Comparison of ENCODE assay signal across 1 cellular context in the genomic region with DNA sequence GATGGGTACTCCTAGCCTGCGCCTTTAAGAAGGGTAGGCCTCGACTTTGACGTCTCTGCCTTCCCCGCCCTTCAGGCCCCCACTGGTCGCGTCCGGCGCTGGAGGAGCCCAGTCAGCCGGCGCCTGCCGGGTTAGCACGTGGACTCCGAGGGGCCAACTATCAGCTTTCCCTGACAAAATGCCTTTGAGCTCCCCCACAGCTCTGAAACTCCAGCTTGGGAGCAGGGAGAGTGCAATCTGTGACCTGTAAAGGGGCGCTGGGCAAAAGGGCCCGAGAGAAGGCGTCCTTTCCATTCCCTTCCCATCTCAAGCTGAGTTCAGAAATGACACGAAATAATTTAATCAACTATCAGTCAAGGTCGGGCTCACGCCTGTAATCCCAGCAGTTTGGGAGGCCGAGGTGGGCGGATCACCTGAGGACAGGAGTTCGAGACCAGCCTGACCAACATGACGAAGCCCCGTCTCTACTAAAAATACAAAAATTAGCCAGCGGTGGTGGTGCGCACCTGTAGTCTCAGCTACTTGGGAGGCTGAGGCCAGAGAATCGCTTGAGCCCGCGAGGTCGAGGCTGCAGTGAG.
TF ChIP-seq lines count a peak whose summit lies in the region.

No MANE protein-coding gene starts in this region.

TF ChIP-seq in H1, 55 proteins besides CTCF, POLR2A, EP300 and RAD21:
- no peak for TF ChIP-seq RBBP5 (IDR thresholded peaks at IDR 0.05; ENCODE audit: borderline replicate concordance, low read depth, low read length)
- TF ChIP-seq GTF2F1 (IDR thresholded peaks at IDR 0.05; ENCODE audit: borderline replicate concordance, low read depth, low read length), result no peak
- TF ChIP-seq POLR2AphosphoS5 (IDR thresholded peaks at IDR 0.05; ENCODE audit: low read depth, low read length), result no peak
- no peak for TF ChIP-seq KDM1A (IDR thresholded peaks at IDR 0.05; ENCODE audit: borderline replicate concordance, low read length)
- TF ChIP-seq FOSL1 (IDR thresholded peaks at IDR 0.05; ENCODE audit: insufficient read depth, low read depth, low read length), result no peak
- TF ChIP-seq SP4 (IDR thresholded peaks at IDR 0.05; ENCODE audit: low read length), result 0 out of 2 replicates have a peak, but pooled peaks have one; percentile 39
- TF ChIP-seq, protein P1, sequence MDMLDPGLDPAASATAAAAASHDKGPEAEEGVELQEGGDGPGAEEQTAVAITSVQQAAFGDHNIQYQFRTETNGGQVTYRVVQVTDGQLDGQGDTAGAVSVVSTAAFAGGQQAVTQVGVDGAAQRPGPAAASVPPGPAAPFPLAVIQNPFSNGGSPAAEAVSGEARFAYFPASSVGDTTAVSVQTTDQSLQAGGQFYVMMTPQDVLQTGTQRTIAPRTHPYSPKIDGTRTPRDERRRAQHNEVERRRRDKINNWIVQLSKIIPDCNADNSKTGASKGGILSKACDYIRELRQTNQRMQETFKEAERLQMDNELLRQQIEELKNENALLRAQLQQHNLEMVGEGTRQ (IDR thresholded peaks at IDR 0.05; ENCODE audit: low read length), result peak; percentile 56
- TF ChIP-seq TAF7 (optimal IDR thresholded peaks at IDR 0.05; ENCODE audit: borderline replicate concordance, low read depth, low read length), result no peak
- TF ChIP-seq MAFK (IDR thresholded peaks at IDR 0.05; ENCODE audit: low read depth, low read length), result no peak
- no peak for TF ChIP-seq ZNF274 (IDR thresholded peaks at IDR 0.05; ENCODE audit: borderline replicate concordance, extremely low read depth, low read length)
- TF ChIP-seq CTBP2 (IDR thresholded peaks at IDR 0.05; ENCODE audit: borderline replicate concordance, insufficient read depth, insufficient read length, low read length), result no peak
- peak; percentile 76 for TF ChIP-seq EGR1 (IDR thresholded peaks at IDR 0.05; ENCODE audit: borderline replicate concordance, low read depth, low read length)
- peak; percentile 31; the same call in 1 of the 2 replicates for TF ChIP-seq BACH1 (IDR thresholded peaks at IDR 0.05; ENCODE audit: low read length)
- TF ChIP-seq BRCA1 (IDR thresholded peaks at IDR 0.05; ENCODE audit: low read depth, low read length), result no peak
- no peak for TF ChIP-seq EZH2 (IDR thresholded peaks at IDR 0.05; ENCODE audit: low read depth, low read length, severe bottlenecking)
- TF ChIP-seq SP2 (IDR thresholded peaks at IDR 0.05; ENCODE audit: low read length), result no peak
- no peak for TF ChIP-seq POU5F1 (IDR thresholded peaks at IDR 0.05; ENCODE audit: low read depth, low read length)
- TF ChIP-seq SIX5 (IDR thresholded peaks at IDR 0.05; ENCODE audit: low read depth, low read length), result no peak
- no peak for TF ChIP-seq SIRT6 (IDR thresholded peaks at IDR 0.05; ENCODE audit: low read length)
- TF ChIP-seq TCF12 (IDR thresholded peaks at IDR 0.05; ENCODE audit: low read depth, low read length), result peak; percentile 54; the same call in 1 of the 2 replicates
- TF ChIP-seq, protein P2, sequence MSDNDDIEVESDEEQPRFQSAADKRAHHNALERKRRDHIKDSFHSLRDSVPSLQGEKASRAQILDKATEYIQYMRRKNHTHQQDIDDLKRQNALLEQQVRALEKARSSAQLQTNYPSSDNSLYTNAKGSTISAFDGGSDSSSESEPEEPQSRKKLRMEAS (IDR thresholded peaks at IDR 0.05), result peak; percentile 98
- TF ChIP-seq GABPA (IDR thresholded peaks at IDR 0.05; ENCODE audit: borderline replicate concordance, insufficient read depth, low read length), result no peak
- TF ChIP-seq TAF1 (IDR thresholded peaks at IDR 0.05; ENCODE audit: low read depth, low read length), result peak; percentile 54; the same call in 1 of the 2 replicates
- no peak for TF ChIP-seq SAP30 (IDR thresholded peaks at IDR 0.05; ENCODE audit: insufficient read depth, insufficient replicate concordance, low read length)
- no peak for TF ChIP-seq BCL11A (IDR thresholded peaks at IDR 0.05; ENCODE audit: low read depth in 2 of 2, low read length in 2 of 2)
- TF ChIP-seq JUN (IDR thresholded peaks at IDR 0.05; ENCODE audit: low read depth, low read length), result no peak
- TF ChIP-seq KDM4A (IDR thresholded peaks at IDR 0.05; ENCODE audit: low read depth, low read length, severe bottlenecking), result no peak
- no peak for TF ChIP-seq CEBPB (IDR thresholded peaks at IDR 0.05; ENCODE audit: low read depth, low read length)
- TF ChIP-seq JUND (IDR thresholded peaks at IDR 0.05; ENCODE audit: low read length), result no peak
- TF ChIP-seq ASH2L (IDR thresholded peaks at IDR 0.05; ENCODE audit: low read length), result no peak
- TF ChIP-seq, protein P3, sequence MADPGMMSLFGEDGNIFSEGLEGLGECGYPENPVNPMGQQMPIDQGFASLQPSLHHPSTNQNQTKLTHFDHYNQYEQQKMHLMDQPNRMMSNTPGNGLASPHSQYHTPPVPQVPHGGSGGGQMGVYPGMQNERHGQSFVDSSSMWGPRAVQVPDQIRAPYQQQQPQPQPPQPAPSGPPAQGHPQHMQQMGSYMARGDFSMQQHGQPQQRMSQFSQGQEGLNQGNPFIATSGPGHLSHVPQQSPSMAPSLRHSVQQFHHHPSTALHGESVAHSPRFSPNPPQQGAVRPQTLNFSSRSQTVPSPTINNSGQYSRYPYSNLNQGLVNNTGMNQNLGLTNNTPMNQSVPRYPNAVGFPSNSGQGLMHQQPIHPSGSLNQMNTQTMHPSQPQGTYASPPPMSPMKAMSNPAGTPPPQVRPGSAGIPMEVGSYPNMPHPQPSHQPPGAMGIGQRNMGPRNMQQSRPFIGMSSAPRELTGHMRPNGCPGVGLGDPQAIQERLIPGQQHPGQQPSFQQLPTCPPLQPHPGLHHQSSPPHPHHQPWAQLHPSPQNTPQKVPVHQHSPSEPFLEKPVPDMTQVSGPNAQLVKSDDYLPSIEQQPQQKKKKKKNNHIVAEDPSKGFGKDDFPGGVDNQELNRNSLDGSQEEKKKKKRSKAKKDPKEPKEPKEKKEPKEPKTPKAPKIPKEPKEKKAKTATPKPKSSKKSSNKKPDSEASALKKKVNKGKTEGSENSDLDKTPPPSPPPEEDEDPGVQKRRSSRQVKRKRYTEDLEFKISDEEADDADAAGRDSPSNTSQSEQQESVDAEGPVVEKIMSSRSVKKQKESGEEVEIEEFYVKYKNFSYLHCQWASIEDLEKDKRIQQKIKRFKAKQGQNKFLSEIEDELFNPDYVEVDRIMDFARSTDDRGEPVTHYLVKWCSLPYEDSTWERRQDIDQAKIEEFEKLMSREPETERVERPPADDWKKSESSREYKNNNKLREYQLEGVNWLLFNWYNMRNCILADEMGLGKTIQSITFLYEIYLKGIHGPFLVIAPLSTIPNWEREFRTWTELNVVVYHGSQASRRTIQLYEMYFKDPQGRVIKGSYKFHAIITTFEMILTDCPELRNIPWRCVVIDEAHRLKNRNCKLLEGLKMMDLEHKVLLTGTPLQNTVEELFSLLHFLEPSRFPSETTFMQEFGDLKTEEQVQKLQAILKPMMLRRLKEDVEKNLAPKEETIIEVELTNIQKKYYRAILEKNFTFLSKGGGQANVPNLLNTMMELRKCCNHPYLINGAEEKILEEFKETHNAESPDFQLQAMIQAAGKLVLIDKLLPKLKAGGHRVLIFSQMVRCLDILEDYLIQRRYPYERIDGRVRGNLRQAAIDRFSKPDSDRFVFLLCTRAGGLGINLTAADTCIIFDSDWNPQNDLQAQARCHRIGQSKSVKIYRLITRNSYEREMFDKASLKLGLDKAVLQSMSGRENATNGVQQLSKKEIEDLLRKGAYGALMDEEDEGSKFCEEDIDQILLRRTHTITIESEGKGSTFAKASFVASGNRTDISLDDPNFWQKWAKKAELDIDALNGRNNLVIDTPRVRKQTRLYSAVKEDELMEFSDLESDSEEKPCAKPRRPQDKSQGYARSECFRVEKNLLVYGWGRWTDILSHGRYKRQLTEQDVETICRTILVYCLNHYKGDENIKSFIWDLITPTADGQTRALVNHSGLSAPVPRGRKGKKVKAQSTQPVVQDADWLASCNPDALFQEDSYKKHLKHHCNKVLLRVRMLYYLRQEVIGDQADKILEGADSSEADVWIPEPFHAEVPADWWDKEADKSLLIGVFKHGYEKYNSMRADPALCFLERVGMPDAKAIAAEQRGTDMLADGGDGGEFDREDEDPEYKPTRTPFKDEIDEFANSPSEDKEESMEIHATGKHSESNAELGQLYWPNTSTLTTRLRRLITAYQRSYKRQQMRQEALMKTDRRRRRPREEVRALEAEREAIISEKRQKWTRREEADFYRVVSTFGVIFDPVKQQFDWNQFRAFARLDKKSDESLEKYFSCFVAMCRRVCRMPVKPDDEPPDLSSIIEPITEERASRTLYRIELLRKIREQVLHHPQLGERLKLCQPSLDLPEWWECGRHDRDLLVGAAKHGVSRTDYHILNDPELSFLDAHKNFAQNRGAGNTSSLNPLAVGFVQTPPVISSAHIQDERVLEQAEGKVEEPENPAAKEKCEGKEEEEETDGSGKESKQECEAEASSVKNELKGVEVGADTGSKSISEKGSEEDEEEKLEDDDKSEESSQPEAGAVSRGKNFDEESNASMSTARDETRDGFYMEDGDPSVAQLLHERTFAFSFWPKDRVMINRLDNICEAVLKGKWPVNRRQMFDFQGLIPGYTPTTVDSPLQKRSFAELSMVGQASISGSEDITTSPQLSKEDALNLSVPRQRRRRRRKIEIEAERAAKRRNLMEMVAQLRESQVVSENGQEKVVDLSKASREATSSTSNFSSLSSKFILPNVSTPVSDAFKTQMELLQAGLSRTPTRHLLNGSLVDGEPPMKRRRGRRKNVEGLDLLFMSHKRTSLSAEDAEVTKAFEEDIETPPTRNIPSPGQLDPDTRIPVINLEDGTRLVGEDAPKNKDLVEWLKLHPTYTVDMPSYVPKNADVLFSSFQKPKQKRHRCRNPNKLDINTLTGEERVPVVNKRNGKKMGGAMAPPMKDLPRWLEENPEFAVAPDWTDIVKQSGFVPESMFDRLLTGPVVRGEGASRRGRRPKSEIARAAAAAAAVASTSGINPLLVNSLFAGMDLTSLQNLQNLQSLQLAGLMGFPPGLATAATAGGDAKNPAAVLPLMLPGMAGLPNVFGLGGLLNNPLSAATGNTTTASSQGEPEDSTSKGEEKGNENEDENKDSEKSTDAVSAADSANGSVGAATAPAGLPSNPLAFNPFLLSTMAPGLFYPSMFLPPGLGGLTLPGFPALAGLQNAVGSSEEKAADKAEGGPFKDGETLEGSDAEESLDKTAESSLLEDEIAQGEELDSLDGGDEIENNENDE (IDR thresholded peaks at IDR 0.05; ENCODE audit: insufficient replicate concordance, low read length), result no peak
- TF ChIP-seq NRF1 (IDR thresholded peaks at IDR 0.05; ENCODE audit: low read depth, low read length), result no peak
- peak; percentile 91 to 97 for TF ChIP-seq SIN3A (conservative IDR thresholded peaks at IDR 0.05 in 1 of 2, IDR thresholded peaks at IDR 0.05 in 1 of 2; ENCODE audit: low read depth in 1 of 2, low read length in 2 of 2)
- peak; percentile 24; the same call in 1 of the 2 replicates for TF ChIP-seq CHD2 (IDR thresholded peaks at IDR 0.05; ENCODE audit: low read length)
- TF ChIP-seq SRF (IDR thresholded peaks at IDR 0.05; ENCODE audit: low read depth, low read length), result no peak
- peak; percentile 91 for TF ChIP-seq SP1 (IDR thresholded peaks at IDR 0.05; ENCODE audit: low read depth, low read length)
- TF ChIP-seq NANOG (IDR thresholded peaks at IDR 0.05; ENCODE audit: insufficient read depth, low read depth, low read length, poor library complexity, severe bottlenecking), result no peak
- no peak for TF ChIP-seq HDAC2 (IDR thresholded peaks at IDR 0.05; ENCODE audit: borderline replicate concordance in 1 of 2, low read depth in 2 of 2, low read length in 2 of 2)
- peak; percentile 41; the same call in 1 of the 2 replicates for TF ChIP-seq CREB1 (IDR thresholded peaks at IDR 0.05)
- TF ChIP-seq, protein P4, sequence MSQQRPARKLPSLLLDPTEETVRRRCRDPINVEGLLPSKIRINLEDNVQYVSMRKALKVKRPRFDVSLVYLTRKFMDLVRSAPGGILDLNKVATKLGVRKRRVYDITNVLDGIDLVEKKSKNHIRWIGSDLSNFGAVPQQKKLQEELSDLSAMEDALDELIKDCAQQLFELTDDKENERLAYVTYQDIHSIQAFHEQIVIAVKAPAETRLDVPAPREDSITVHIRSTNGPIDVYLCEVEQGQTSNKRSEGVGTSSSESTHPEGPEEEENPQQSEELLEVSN (IDR thresholded peaks at IDR 0.05), result peak; percentile 89
- no peak for TF ChIP-seq CBX5 (IDR thresholded peaks at IDR 0.05; ENCODE audit: low read depth, low read length)
- no peak for TF ChIP-seq RFX5 (IDR thresholded peaks at IDR 0.05; ENCODE audit: borderline replicate concordance, low read depth, low read length)
- TF ChIP-seq PHF8 (conservative IDR thresholded peaks at IDR 0.05; ENCODE audit: low read depth, low read length), result no peak
- TF ChIP-seq TBP (IDR thresholded peaks at IDR 0.05; ENCODE audit: low read depth, low read length), result 0 out of 2 replicates have a peak, but pooled peaks have one; percentile 20
- TF ChIP-seq, protein P5, sequence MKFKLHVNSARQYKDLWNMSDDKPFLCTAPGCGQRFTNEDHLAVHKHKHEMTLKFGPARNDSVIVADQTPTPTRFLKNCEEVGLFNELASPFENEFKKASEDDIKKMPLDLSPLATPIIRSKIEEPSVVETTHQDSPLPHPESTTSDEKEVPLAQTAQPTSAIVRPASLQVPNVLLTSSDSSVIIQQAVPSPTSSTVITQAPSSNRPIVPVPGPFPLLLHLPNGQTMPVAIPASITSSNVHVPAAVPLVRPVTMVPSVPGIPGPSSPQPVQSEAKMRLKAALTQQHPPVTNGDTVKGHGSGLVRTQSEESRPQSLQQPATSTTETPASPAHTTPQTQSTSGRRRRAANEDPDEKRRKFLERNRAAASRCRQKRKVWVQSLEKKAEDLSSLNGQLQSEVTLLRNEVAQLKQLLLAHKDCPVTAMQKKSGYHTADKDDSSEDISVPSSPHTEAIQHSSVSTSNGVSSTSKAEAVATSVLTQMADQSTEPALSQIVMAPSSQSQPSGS (IDR thresholded peaks at IDR 0.05; ENCODE audit: low read length), result no peak
- no peak for TF ChIP-seq CBX8 (IDR thresholded peaks at IDR 0.05; ENCODE audit: borderline replicate concordance, low read depth, low read length)
- no peak for TF ChIP-seq YY1 (IDR thresholded peaks at IDR 0.05; ENCODE audit: low read depth, low read length)
- no peak for TF ChIP-seq CHD1 (IDR thresholded peaks at IDR 0.05; ENCODE audit: low read depth, low read length)
- TF ChIP-seq HDAC6 (IDR thresholded peaks at IDR 0.05; ENCODE audit: low read depth, low read length), result no peak
- no peak for TF ChIP-seq SUZ12 (IDR thresholded peaks at IDR 0.05; ENCODE audit: low read length)
- TF ChIP-seq RXRA (IDR thresholded peaks at IDR 0.05; ENCODE audit: insufficient read depth, low read depth, low read length), result no peak
- TF ChIP-seq, protein P6, sequence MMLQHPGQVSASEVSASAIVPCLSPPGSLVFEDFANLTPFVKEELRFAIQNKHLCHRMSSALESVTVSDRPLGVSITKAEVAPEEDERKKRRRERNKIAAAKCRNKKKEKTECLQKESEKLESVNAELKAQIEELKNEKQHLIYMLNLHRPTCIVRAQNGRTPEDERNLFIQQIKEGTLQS (IDR thresholded peaks at IDR 0.05; ENCODE audit: insufficient read depth, low read depth, low read length), result no peak
- TF ChIP-seq KDM5A (IDR thresholded peaks at IDR 0.05; ENCODE audit: low read length), result no peak
- peak; percentile 49 for TF ChIP-seq TEAD4 (IDR thresholded peaks at IDR 0.05; ENCODE audit: low read depth, low read length)
- no peak for TF ChIP-seq RNF2 (IDR thresholded peaks at IDR 0.05; ENCODE audit: borderline replicate concordance, low read depth, low read length, missing control alignments, poor library complexity, severe bottlenecking)
